ENCODE assay signal across 10 cellular contexts in the genomic region with DNA sequence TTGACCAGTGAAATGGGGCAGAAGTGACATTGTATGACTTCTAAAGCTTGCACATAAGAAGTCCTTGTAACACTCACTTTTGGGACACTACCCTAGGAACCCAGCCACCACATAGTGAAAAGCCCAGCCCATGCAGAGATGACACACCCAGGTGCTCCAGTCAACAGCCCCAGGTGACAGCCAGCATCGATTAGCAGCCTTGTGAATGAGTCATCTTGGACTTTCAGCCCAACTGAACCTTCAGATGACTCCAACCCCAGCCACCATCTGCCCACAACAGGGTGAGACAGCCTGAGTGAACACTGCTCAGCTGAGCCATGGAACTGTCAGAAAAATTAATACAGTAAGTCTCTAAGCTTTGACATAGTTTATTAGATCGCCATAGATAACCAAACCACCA.
DNase-seq lines count a peak whose midpoint lies in the region; ATAC-seq and TF ChIP-seq lines count a peak whose summit lies in the region.
"Had no signal": no experiment of that assay in that cellular context is flagged by ENCODE, and none has a peak within 500 bp of the region (broad histone marks: within the 10 kb centered on the region; RNA-seq: fewer than 3 reads in every experiment).

No MANE protein-coding gene starts in this region.

- DNase-seq in GM06990 (ENCODE audit: extremely low read depth, insufficient read length), result peak; percentile 9
- DNase-seq in activated T-helper 2 cell treated with anti-CD3 and anti-CD28 coated beads, Interferon-gamma antibody, Interleukin-2, Interleukin-4, amounts not matched to agents 10 μg/mL and 5 μg/mL and 100 μg/mL, durations not matched to agents 14 hours and 24 hours and 36 hours (ENCODE audit: low spot score), result no peak
- DNase-seq in H4 (ENCODE audit: low spot score), result no peak
- no peak for DNase-seq in MM.1S
- no peak for DNase-seq in naive thymus-derived CD8-positive, alpha-beta T cell
- DNase-seq: NCI-H510A treated with DMSO at 0.1 percent for 48 hours had no signal

- no peak overlapping the region for H3K4me3 Mint-ChIP-seq in activated T-helper 17 cell treated with anti-CD3 and anti-CD28 coated beads, Interleukin-2, amount 50 U/mL, for 72 hours
- H3K4me3 Mint-ChIP-seq in activated T-helper 2 cell treated with anti-CD3 and anti-CD28 coated beads, Interferon-gamma antibody, Interleukin-2, Interleukin-4, amounts not matched to agents 10 μg/mL and 5 μg/mL and 100 μg/mL, durations not matched to agents 14 hours and 24 hours and 36 hours (ENCODE audit: low read depth), result no peak overlapping the region
- H3K4me3 Mint-ChIP-seq in naive thymus-derived CD8-positive, alpha-beta T cell, result no peak overlapping the region

- H3K27me3 ChIP-seq in GM06990 (replicated peaks; ENCODE audit: control insufficient read depth, insufficient read depth, low read length), result 0 out of 2 replicates have a peak, but pooled peaks cover 1% of the 10 kb centered on the region
- H3K27me3 ChIP-seq in MM.1S (replicated peaks; ENCODE audit: insufficient read depth, low read length), result no peaks in the 10 kb centered on the region
- H3K27me3 ChIP-seq: ascending aorta had no signal

- no peaks in the 10 kb centered on the region for H3K9me3 ChIP-seq in MM.1S (replicated peaks; ENCODE audit: insufficient read depth, low read length)
- H3K9me3 ChIP-seq: ascending aorta had no signal

- no peaks in the 10 kb centered on the region for H3K9me2 ChIP-seq in MM.1S (replicated peaks; ENCODE audit: insufficient read depth, low read length)

- no peak overlapping the region for H3K27ac Mint-ChIP-seq in activated T-helper 17 cell treated with anti-CD3 and anti-CD28 coated beads, Interleukin-2, amount 50 U/mL, for 72 hours
- no peak overlapping the region for H3K27ac Mint-ChIP-seq in activated T-helper 2 cell treated with anti-CD3 and anti-CD28 coated beads, Interferon-gamma antibody, Interleukin-2, Interleukin-4, amounts not matched to agents 10 μg/mL and 5 μg/mL and 100 μg/mL, durations not matched to agents 14 hours and 24 hours and 36 hours
- H3K27ac Mint-ChIP-seq in naive thymus-derived CD8-positive, alpha-beta T cell, result no peak overlapping the region

- H3K9me3 Mint-ChIP-seq in activated T-helper 17 cell treated with anti-CD3 and anti-CD28 coated beads, Interleukin-2, amount 50 U/mL, for 72 hours, result no peaks in the 10 kb centered on the region
- H3K9me3 Mint-ChIP-seq in activated T-helper 2 cell treated with anti-CD3 and anti-CD28 coated beads, Interferon-gamma antibody, Interleukin-2, Interleukin-4, amounts not matched to agents 10 μg/mL and 5 μg/mL and 100 μg/mL, durations not matched to agents 14 hours and 24 hours and 36 hours, result no peaks in the 10 kb centered on the region
- no peaks in the 10 kb centered on the region for H3K9me3 Mint-ChIP-seq in naive thymus-derived CD8-positive, alpha-beta T cell

- H3K9ac ChIP-seq in MM.1S (ENCODE audit: low read length), result no peak overlapping the region

- H3K27me3 Mint-ChIP-seq in activated T-helper 17 cell treated with anti-CD3 and anti-CD28 coated beads, Interleukin-2, amount 50 U/mL, for 72 hours, result peaks cover 8% of the 10 kb centered on the region
- H3K27me3 Mint-ChIP-seq in activated T-helper 2 cell treated with anti-CD3 and anti-CD28 coated beads, Interferon-gamma antibody, Interleukin-2, Interleukin-4, amounts not matched to agents 10 μg/mL and 5 μg/mL and 100 μg/mL, durations not matched to agents 14 hours and 24 hours and 36 hours (ENCODE audit: low read depth), result no peaks in the 10 kb centered on the region
- peaks cover 0 to 6% (median 4%) of the 10 kb centered on the region in 5 donors for H3K27me3 Mint-ChIP-seq in naive thymus-derived CD8-positive, alpha-beta T cell

- POLR2A ChIA-PET in naive thymus-derived CD8-positive, alpha-beta T cell (lab: Charles Lee), result no interaction called here

- intact Hi-C loops in activated T-helper 2 cell treated with anti-CD3 and anti-CD28 coated beads, Interferon-gamma antibody, Interleukin-2, Interleukin-4, amounts not matched to agents 10 μg/mL and 5 μg/mL and 100 μg/mL, durations not matched to agents 14 hours and 24 hours and 36 hours (cut with micrococcal nuclease), result no loop called here

- no peak overlapping the region for H3K27ac ChIP-seq in MM.1S (ENCODE audit: low read length)
- H3K27ac ChIP-seq: ascending aorta had no signal

- no peaks in the 10 kb centered on the region for H4K20me1 ChIP-seq in MM.1S (ENCODE audit: insufficient read depth, low read length)

- TF ChIP-seq CTCF in GM06990 (IDR thresholded peaks at IDR 0.05; ENCODE audit: insufficient read depth, low read length, poor library complexity, severe bottlenecking) (no peak), MM.1S (IDR thresholded peaks at IDR 0.05; ENCODE audit: low read length) (no peak)

- ATAC-seq in GM19025 (IDR thresholded peaks at IDR 0.05; ENCODE audit: low read depth, unreplicated experiment), result peak; percentile 84
- ATAC-seq in HG02884 (IDR thresholded peaks at IDR 0.05; ENCODE audit: unreplicated experiment), result peak; percentile 88
- peak; percentile 85 for ATAC-seq in activated T-helper 17 cell treated with anti-CD3 and anti-CD28 coated beads, Interleukin-2, amount 50 U/mL, for 72 hours (replicated peaks)
- no peak for ATAC-seq in naive thymus-derived CD8-positive, alpha-beta T cell

- H3K36me3 ChIP-seq in GM06990 (ENCODE audit: control insufficient read depth, insufficient read depth, low read length) (no peaks in the 10 kb centered on the region), MM.1S (replicated peaks; ENCODE audit: insufficient read depth, low read length) (no peaks in the 10 kb centered on the region)
- H3K36me3 ChIP-seq: ascending aorta had no signal

- no peak overlapping the region for H3K4me2 ChIP-seq in MM.1S (ENCODE audit: low read depth, low read length)

- no peak overlapping the region for H2AFZ ChIP-seq in MM.1S (ENCODE audit: low read length)

- H3K4me1 ChIP-seq in MM.1S (ENCODE audit: low read length), result no peaks in the 10 kb centered on the region
- H3K4me1 ChIP-seq: ascending aorta had no signal

- no peaks in the 10 kb centered on the region for H3F3A ChIP-seq in MM.1S (ENCODE audit: insufficient read depth, low read length)

- H3K4me3 ChIP-seq in GM06990 (replicated peaks; ENCODE audit: low read depth, low read length) (no peak overlapping the region), MM.1S (ENCODE audit: low read length) (no peak overlapping the region)
- H3K4me3 ChIP-seq: ascending aorta had no signal

- H3K79me2 ChIP-seq in MM.1S (ENCODE audit: low read length), result no peaks in the 10 kb centered on the region

- no peaks in the 10 kb centered on the region for H3K36me3 Mint-ChIP-seq in activated T-helper 17 cell treated with anti-CD3 and anti-CD28 coated beads, Interleukin-2, amount 50 U/mL, for 72 hours (ENCODE audit: low read depth)
- H3K36me3 Mint-ChIP-seq in activated T-helper 2 cell treated with anti-CD3 and anti-CD28 coated beads, Interferon-gamma antibody, Interleukin-2, Interleukin-4, amounts not matched to agents 10 μg/mL and 5 μg/mL and 100 μg/mL, durations not matched to agents 14 hours and 24 hours and 36 hours (ENCODE audit: low read depth), result no peaks in the 10 kb centered on the region
- H3K36me3 Mint-ChIP-seq in naive thymus-derived CD8-positive, alpha-beta T cell, result no peaks in the 10 kb centered on the region

- H3K4me1 Mint-ChIP-seq in activated T-helper 17 cell treated with anti-CD3 and anti-CD28 coated beads, Interleukin-2, amount 50 U/mL, for 72 hours, result no peaks in the 10 kb centered on the region
- H3K4me1 Mint-ChIP-seq in activated T-helper 2 cell treated with anti-CD3 and anti-CD28 coated beads, Interferon-gamma antibody, Interleukin-2, Interleukin-4, amounts not matched to agents 10 μg/mL and 5 μg/mL and 100 μg/mL, durations not matched to agents 14 hours and 24 hours and 36 hours (ENCODE audit: low read depth), result no peaks in the 10 kb centered on the region
- H3K4me1 Mint-ChIP-seq in naive thymus-derived CD8-positive, alpha-beta T cell, result no peaks in the 10 kb centered on the region

Comparison
In these comparisons a context has a peak if more than half of its experiments do, and no peak if none do; other contexts are left out.
1. ATAC-seq: peak in GM19025 (single experiment), HG02884 (single experiment) and activated T-helper 17 cell treated with anti-CD3 and anti-CD28 coated beads, Interleukin-2, amount 50 U/mL, for 72 hours (single experiment); none in naive thymus-derived CD8-positive, alpha-beta T cell (0 of 2).